In the genomic region with DNA sequence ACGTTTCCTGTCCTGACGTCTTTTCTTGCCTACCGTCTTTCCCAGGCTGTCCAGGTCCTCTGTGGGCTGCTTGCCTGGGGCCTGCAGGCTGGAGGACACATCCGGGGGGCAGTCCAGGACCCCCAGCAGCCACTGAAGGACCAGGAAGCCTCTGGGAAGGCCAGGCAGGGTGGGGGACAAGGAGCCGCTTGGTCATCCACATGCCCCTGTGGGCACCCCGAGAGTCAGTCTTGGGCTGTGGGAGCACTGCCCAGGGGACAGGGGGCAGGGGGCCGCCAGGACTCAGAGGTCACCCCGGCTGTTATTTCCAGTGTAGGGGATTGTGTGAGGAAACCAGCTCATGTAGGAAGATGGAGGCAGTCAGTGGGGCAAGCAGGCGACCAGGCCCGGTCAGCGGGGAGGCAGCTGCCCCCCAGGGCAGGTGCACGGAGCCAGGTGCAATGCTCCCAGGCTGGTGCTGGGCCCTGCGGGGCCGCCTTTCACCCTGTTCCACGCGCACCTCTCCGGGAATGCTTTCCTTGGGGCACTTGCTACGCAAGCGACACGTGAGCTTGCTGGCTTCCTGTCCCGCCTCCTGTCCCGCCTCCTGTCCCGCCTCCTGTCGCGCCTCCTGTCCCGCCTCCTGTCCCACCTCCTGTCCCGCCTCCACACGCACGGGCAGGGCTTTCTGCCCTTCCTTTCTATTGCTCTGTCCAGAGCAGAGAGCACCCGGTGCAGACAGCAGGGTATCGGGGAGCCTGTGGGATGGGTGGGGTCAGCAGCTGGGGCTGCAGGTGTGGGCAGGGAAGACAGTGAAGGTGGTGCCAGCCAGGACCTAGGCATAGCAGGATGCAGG, we compare ENCODE assay signal across 8 cellular contexts. TPM values are rescaled to one million over a fixed set of nuclear protein-coding genes. Genes with fewer than 3 reads are reported as not detected.
A peak's percentile ranks its signal among the peaks of the same experiment; 100 is the strongest.
DNase-seq lines count a peak whose midpoint lies in the region; ATAC-seq and TF ChIP-seq lines count a peak whose summit lies in the region.

No MANE protein-coding gene starts in this region.

- DNase-seq in DMS79 treated with DMSO at 0.1 percent for 48 hours (lab: John Stamatoyannopoulos, UW) (peak; percentile 50), HCEC 1CT (peak; percentile 87), NCI-H146 (lab: John Stamatoyannopoulos, UW) (peak; percentile 92), T-helper 2 cell (peak; percentile 73 to 92 (median 82)), anterior cingulate cortex (lab: John Stamatoyannopoulos, UW) (peak; percentile 25 to 98 (median 88)), left ventricle myocardium superior (peak; percentile 92), prostate gland (ENCODE audit: low spot score) (peak; percentile 91), upper lobe of right lung (peak; percentile 95)

- no peaks in the 10 kb centered on the region for H3K27me3 ChIP-seq in prostate gland (replicated peaks; ENCODE audit: insufficient read depth)
- H3K27me3 ChIP-seq in upper lobe of right lung: no peaks in the 10 kb centered on the region

- peak; percentile 57 for TF ChIP-seq POLR2A in prostate gland (IDR thresholded peaks at IDR 0.05)

- H3K27ac ChIP-seq in prostate gland (peak overlapping the region; percentile 54 to 69), upper lobe of right lung (peak overlapping the region; percentile 89)

- no peaks in the 10 kb centered on the region for H3K9me3 ChIP-seq in prostate gland
- H3K9me3 ChIP-seq in upper lobe of right lung: no peaks in the 10 kb centered on the region

- ATAC-seq in left ventricle myocardium superior (peak; percentile 95), upper lobe of right lung (peak; percentile 94)

- H3K36me3 ChIP-seq in prostate gland: no peaks in the 10 kb centered on the region
- H3K36me3 ChIP-seq in upper lobe of right lung: no peaks in the 10 kb centered on the region

- TF ChIP-seq CTCF in prostate gland (IDR thresholded peaks at IDR 0.05): no peak
- TF ChIP-seq CTCF in upper lobe of right lung (IDR thresholded peaks at IDR 0.05): no peak

- H3K4me1 ChIP-seq in prostate gland (replicated peaks) (peaks cover 4% of the 10 kb centered on the region), upper lobe of right lung (peaks cover 12% of the 10 kb centered on the region)

- H3K4me3 ChIP-seq in prostate gland (peak overlapping the region; percentile 32 to 36), upper lobe of right lung (peak overlapping the region; percentile 58)

- 9% methylated on average over 26 of the region's 31 CpGs for WGBS in prostate gland

- intact Hi-C loops in left ventricle myocardium superior (cut with micrococcal nuclease): no loop called here
- intact Hi-C loops in prostate gland (cut with DNase I): loop anchor here (5.0 kb wide), 1 partner anchor 45 kb away; a partner anchor contains a TSS
- intact Hi-C loops in upper lobe of right lung (cut with DNase I): no loop called here

RNA-seq across cellular contexts. Expression of a gene that starts 39.5 kb away (rescaled TPM):
- total RNA-seq in left ventricle myocardium superior (not detected), prostate gland (10 to 100 TPM in 1 of 2 donors, under 1 TPM in 1; 0.18 to 17.3 TPM), upper lobe of right lung (1.2 TPM)

RNA-seq across cellular contexts. Expression of a gene that starts 47.0 kb away (rescaled TPM):
- total RNA-seq in left ventricle myocardium superior (50.2 TPM), prostate gland (100 to 1,000 TPM in 1 of 2 donors, 10 to 100 TPM in 1; 72.8 to 161 TPM), upper lobe of right lung (71.1 TPM)

Comparison
In these comparisons a context has a peak if more than half of its experiments do, and no peak if none do; other contexts are left out.
1. Peak in every context shown above with its lines: DNase-seq, ATAC-seq, H3K4me3 ChIP-seq and H3K27ac ChIP-seq.